ENCODE assay signal across 8 cellular contexts in the genomic region with DNA sequence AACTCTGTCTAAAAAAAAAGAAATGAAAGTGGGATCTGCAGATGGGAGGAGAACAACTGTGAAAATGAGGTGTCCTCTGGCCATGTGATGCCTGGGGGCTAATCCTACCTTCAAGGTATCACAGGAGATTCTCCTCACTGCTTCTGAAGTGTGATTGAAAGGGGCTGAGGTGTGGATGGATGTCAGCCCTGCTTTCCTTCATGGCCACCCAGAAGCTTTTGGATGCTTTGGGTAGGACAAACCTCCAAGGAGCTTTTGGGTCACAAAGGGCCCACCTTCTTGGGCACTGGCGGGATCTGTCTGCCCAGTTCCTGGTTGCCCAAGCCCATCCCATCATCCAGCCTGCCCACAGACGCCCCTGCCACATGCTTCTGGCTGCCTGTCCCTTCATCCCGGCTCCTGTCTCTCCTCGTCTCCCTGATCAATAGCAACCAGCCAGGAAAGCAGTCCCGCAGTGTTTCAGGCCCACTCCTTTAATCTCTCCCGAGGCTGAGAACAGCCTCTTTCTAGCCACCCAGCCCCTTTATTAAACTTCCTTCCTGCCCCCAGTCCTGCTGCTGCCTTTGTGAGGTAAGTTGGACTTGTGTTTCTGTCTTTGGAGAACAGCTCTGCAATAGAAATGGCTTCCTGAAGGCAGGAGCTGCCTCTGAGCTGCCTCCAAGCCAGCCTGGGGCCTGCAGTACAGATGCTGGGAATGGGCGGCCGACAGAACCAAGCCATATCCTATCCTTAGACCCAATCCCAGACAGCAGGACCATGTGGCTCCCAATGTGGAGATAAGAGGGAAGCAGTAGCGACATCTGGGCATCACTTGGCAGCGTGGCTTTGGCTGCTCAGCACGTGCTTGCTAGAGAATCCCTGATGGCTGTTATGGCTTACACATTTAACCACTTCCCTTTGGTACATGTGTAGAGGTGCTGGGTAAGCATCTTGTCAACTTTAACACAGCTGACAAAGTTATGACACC.
DNase-seq lines count a peak whose midpoint lies in the region; ATAC-seq and TF ChIP-seq lines count a peak whose summit lies in the region.

No MANE protein-coding gene starts in this region.

- peaks cover 21% of the 10 kb centered on the region for H3K4me1 Mint-ChIP-seq in activated CD4-positive, alpha-beta T cell treated with anti-CD3 and anti-CD28 coated beads, Interleukin-2, amount 10 ng/mL, durations not matched to agents 24 days and 14 days
- peaks cover 19% of the 10 kb centered on the region for H3K4me1 Mint-ChIP-seq in activated T-helper 17 cell treated with anti-CD3 and anti-CD28 coated beads, Interleukin-2, amount 50 U/mL, for 72 hours

- H3K36me3 Mint-ChIP-seq in activated CD4-positive, alpha-beta T cell treated with anti-CD3 and anti-CD28 coated beads, Interleukin-2, amount 10 ng/mL, durations not matched to agents 24 days and 14 days (ENCODE audit: low read depth): peaks cover 1% of the 10 kb centered on the region
- H3K36me3 Mint-ChIP-seq in activated T-helper 17 cell treated with anti-CD3 and anti-CD28 coated beads, Interleukin-2, amount 50 U/mL, for 72 hours (ENCODE audit: low read depth): no peaks in the 10 kb centered on the region

- CTCF ChIA-PET in HEK293T (lab: Yijun Ruan, JAX): interaction anchor here (1.2 kb wide), 1 partner anchor 11 kb away, joined by 3 read pairs; no protein-coding TSS in a partner anchor

- no peaks in the 10 kb centered on the region for H3K9me3 Mint-ChIP-seq in activated CD4-positive, alpha-beta T cell treated with anti-CD3 and anti-CD28 coated beads, Interleukin-2, amount 10 ng/mL, durations not matched to agents 24 days and 14 days
- no peaks in the 10 kb centered on the region for H3K9me3 Mint-ChIP-seq in activated T-helper 17 cell treated with anti-CD3 and anti-CD28 coated beads, Interleukin-2, amount 50 U/mL, for 72 hours

- DNase-seq in activated CD4-positive, alpha-beta T cell treated with anti-CD3 and anti-CD28 coated beads, Interleukin-2, amount 10 ng/mL, durations not matched to agents 24 days and 14 days: peak; percentile 76
- DNase-seq in activated CD4-positive, alpha-beta T cell treated with anti-CD3 and anti-CD28 coated beads for 1 hour: no peak
- DNase-seq in left lobe of liver (ENCODE audit: low spot score) (no peak), superior temporal gyrus (ENCODE audit: extremely low spot score) (peak; percentile 53), HEK293T (ENCODE audit: extremely low spot score) (no peak), OCI-M2 (lab: John Stamatoyannopoulos, UW; ENCODE audit: unreplicated experiment) (no peak), NCI-H2196 treated with DMSO at 0.1 percent for 48 hours (lab: John Stamatoyannopoulos, UW; ENCODE audit: unreplicated experiment) (no peak)

- no peak overlapping the region for H3K27ac Mint-ChIP-seq in activated CD4-positive, alpha-beta T cell treated with anti-CD3 and anti-CD28 coated beads, Interleukin-2, amount 10 ng/mL, durations not matched to agents 24 days and 14 days
- peak overlapping the region; percentile 73 for H3K27ac Mint-ChIP-seq in activated T-helper 17 cell treated with anti-CD3 and anti-CD28 coated beads, Interleukin-2, amount 50 U/mL, for 72 hours

- H3K27me3 Mint-ChIP-seq in activated CD4-positive, alpha-beta T cell treated with anti-CD3 and anti-CD28 coated beads, Interleukin-2, amount 10 ng/mL, durations not matched to agents 24 days and 14 days: peaks cover 35% of the 10 kb centered on the region
- no peaks in the 10 kb centered on the region for H3K27me3 Mint-ChIP-seq in activated T-helper 17 cell treated with anti-CD3 and anti-CD28 coated beads, Interleukin-2, amount 50 U/mL, for 72 hours

- POLR2A ChIA-PET in HEK293T (lab: Yijun Ruan, JAX): interaction anchor here (0.6 kb wide), 1 partner anchor 92 kb away, joined by 3 read pairs; no protein-coding TSS in a partner anchor

- H3K4me3 Mint-ChIP-seq in activated CD4-positive, alpha-beta T cell treated with anti-CD3 and anti-CD28 coated beads, Interleukin-2, amount 10 ng/mL, durations not matched to agents 24 days and 14 days: no peak overlapping the region
- peak overlapping the region; percentile 36 for H3K4me3 Mint-ChIP-seq in activated T-helper 17 cell treated with anti-CD3 and anti-CD28 coated beads, Interleukin-2, amount 50 U/mL, for 72 hours

- peak; percentile 86 for ATAC-seq in activated T-helper 17 cell treated with anti-CD3 and anti-CD28 coated beads, Interleukin-2, amount 50 U/mL, for 72 hours (replicated peaks)
- ATAC-seq in left lobe of liver: peak; percentile 44

- intact Hi-C loops in activated CD4-positive, alpha-beta T cell treated with anti-CD3 and anti-CD28 coated beads, Interleukin-2, amount 10 ng/mL, durations not matched to agents 24 days and 14 days (cut with micrococcal nuclease): no loop called here

TF ChIP-seq in HEK293T, 16 proteins besides CTCF, POLR2A, EP300 and RAD21:
- no peak for TF ChIP-seq FOXK2 (IDR thresholded peaks at IDR 0.05)

Comparison
In these comparisons a context has a peak if more than half of its experiments do, and no peak if none do; other contexts are left out.
1. DNase-seq: peak in activated CD4-positive, alpha-beta T cell treated with anti-CD3 and anti-CD28 coated beads, Interleukin-2, amount 10 ng/mL, durations not matched to agents 24 days and 14 days (single experiment) and superior temporal gyrus (single experiment); none in activated CD4-positive, alpha-beta T cell treated with anti-CD3 and anti-CD28 coated beads for 1 hour (single experiment), left lobe of liver (single experiment), HEK293T (single experiment), OCI-M2 (single experiment) and NCI-H2196 treated with DMSO at 0.1 percent for 48 hours (single experiment).